Comparison of ENCODE assay signal across 8 cellular contexts in the genomic region with DNA sequence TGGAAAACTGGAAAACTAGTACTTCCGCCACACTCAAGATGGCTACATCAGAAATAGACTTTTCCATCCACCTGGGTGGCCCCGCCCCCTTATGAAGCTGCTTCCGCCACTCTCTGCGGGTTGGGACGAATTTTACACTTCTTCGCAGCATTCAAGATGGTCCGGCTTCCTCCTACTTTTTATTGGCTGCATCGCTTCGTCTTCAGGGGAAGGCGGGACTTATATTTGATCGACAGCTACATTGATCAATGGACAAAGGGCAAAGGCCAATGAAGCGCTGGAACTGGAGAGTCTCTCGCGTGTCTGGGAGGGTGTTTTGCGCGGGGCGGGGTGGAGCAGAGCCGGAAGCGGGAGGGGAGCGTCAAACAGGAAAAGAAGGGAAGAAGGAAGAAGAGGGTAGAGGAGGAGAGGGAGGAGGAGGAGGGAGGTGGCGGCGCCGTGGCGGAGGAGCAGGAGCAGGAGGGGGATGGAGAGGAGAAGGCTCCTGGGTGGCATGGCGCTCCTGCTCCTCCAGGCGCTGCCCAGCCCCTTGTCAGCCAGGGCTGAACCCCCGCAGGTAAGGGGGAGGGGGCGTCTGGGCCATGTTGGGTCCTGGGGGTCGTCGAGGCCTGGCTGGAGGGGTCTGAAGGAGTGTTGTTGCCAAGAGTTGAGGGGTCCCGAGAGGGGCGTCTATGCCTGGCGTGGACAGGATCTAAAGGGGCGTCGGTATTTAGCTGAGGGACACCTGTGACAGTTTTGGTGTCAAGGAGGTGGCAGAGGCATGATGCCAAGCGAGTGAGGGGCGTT. TPM values are rescaled to one million over a fixed set of nuclear protein-coding genes. Genes with fewer than 3 reads are reported as not detected.
DNase-seq lines count a peak whose midpoint lies in the region; ATAC-seq and TF ChIP-seq lines count a peak whose summit lies in the region.

A gene (plus strand): TSS at position 361 of the 786 bp plus-strand sequence. CDS start 106 bp downstream, at position 467.

- H2AFZ ChIP-seq in hepatocyte, result peak within 1 kb of the TSS; percentile 59

- peak within 1 kb of the TSS; percentile 63 for H3K4me3 ChIP-seq in hepatocyte

- H3K9me3 ChIP-seq in hepatocyte (ENCODE audit: low read depth), result no peaks in the 10 kb centered on the region

- peak within 1 kb of the TSS; percentile 47 for H3K27ac ChIP-seq in hepatocyte

- peaks cover 45% of the 10 kb centered on the region for H3K79me2 ChIP-seq in hepatocyte

- ATAC-seq in GM18508 (IDR thresholded peaks at IDR 0.05; ENCODE audit: insufficient read depth, unreplicated experiment) (peak; percentile 91), HG03025 (IDR thresholded peaks at IDR 0.05; ENCODE audit: low FRiP score, unreplicated experiment) (peak; percentile 90)

- DNase-seq in NCI-H2081 (lab: John Stamatoyannopoulos, UW) (peak; percentile 93 to 96), T1000 (lab: John Stamatoyannopoulos, UW) (peak; percentile 96), astrocyte of the hippocampus (ENCODE audit: low read depth, low spot score) (peak; percentile 99), hepatocyte (ENCODE audit: low spot score) (peak; percentile 98), renal cortical epithelial cell (ENCODE audit: low read depth) (peak; percentile 99), cortex of kidney (lab: John Stamatoyannopoulos, UW) (no peak)

- peaks cover 16% of the 10 kb centered on the region for H3K4me1 ChIP-seq in hepatocyte (ENCODE audit: insufficient read depth)

- TF ChIP-seq CTCF in hepatocyte (IDR thresholded peaks at IDR 0.05; ENCODE audit: poor library complexity), result no peak

- H3K27me3 ChIP-seq in hepatocyte, result no peaks in the 10 kb centered on the region

- peak within 1 kb of the TSS; percentile 87 for H3K4me2 ChIP-seq in hepatocyte

- no peaks in the 10 kb centered on the region for H3K36me3 ChIP-seq in hepatocyte (replicated peaks; ENCODE audit: insufficient read depth, low read depth)

- H3K9me2 ChIP-seq in hepatocyte (replicated peaks; ENCODE audit: insufficient read depth), result no peaks in the 10 kb centered on the region

- H4K20me1 ChIP-seq in hepatocyte (ENCODE audit: insufficient read depth, poor library complexity, severe bottlenecking), result no peaks in the 10 kb centered on the region

- under 1% methylated on average over 31 of the region's 37 CpGs for WGBS in hepatocyte (ENCODE audit: low lambda C conversion rate, missing lambda C conversion rate)

RNA-seq across cellular contexts. Expression of the gene that starts here (rescaled TPM):
- total RNA-seq in hepatocyte, result 57.1 and 57.8 TPM in 2 replicates
- polyA plus RNA-seq in hepatocyte, result 21.6 and 24.5 TPM in 2 replicates
- total RNA-seq in renal cortical epithelial cell, result 45.0 and 79.7 TPM in 2 replicates
